In genomic region chr10:46228076-46229071, GRCh38 we compare ENCODE assay signal across 9 cellular contexts. TPM values are rescaled to one million over a fixed set of nuclear protein-coding genes. Genes with fewer than 3 reads are reported as not detected.
DNase-seq lines count a peak whose midpoint lies in the region; ATAC-seq and TF ChIP-seq lines count a peak whose summit lies in the region.
"Had no signal": no experiment of that assay in that cellular context is flagged by ENCODE, and none has a peak within 500 bp of the region (broad histone marks: within the 10 kb centered on the region; RNA-seq: fewer than 3 reads in every experiment).

No MANE protein-coding gene starts in this region.

- H3K36me3 ChIP-seq in CD4-positive, alpha-beta memory T cell (ENCODE audit: insufficient read depth, low read length), result peaks cover 5% of the 10 kb centered on the region

- peak; percentile 77 for ATAC-seq in GM19467 (IDR thresholded peaks at IDR 0.05; ENCODE audit: unreplicated experiment)
- no peak for ATAC-seq in GM18873 (IDR thresholded peaks at IDR 0.05; ENCODE audit: low FRiP score, unreplicated experiment)

- no peak overlapping the region for H3K27ac ChIP-seq in CD4-positive, alpha-beta memory T cell (ENCODE audit: low read depth, low read length)
- H3K27ac ChIP-seq in VCaP, result peak overlapping the region; percentile 27; the same call in 1 of the 2 replicates

- CTCF ChIA-PET in CD4-positive, alpha-beta memory T cell (lab: Charles Lee; ENCODE audit: partially characterized antibody), result interaction anchor here (0.9 to 3.5 kb wide), 6 partner anchors 9 to 202 kb away, joined by 3 to 15 read pairs (median 4); no protein-coding TSS in a partner anchor

- no peaks in the 10 kb centered on the region for H3K27me3 Mint-ChIP-seq in CD4-positive, alpha-beta memory T cell
- peaks cover 0 to 7% (median 1%) of the 10 kb centered on the region in 3 donors for H3K27me3 Mint-ChIP-seq in immature natural killer cell (ENCODE audit: low read depth in 3 of 3)

- peak; percentile 90 for TF ChIP-seq CTCF in VCaP (conservative IDR thresholded peaks at IDR 0.05)

- no peaks in the 10 kb centered on the region for H3K4me1 ChIP-seq in CD4-positive, alpha-beta memory T cell (ENCODE audit: insufficient read depth, low read length)

- peaks cover 0 to 3% of the 10 kb centered on the region in 2 donors for H3K9me3 ChIP-seq in CD4-positive, alpha-beta memory T cell (ENCODE audit: control insufficient read depth in 1 of 2, low read length in 2 of 2)

- intact Hi-C loops in CD4-positive, alpha-beta memory T cell (cut with micrococcal nuclease), result loop anchor here (1.0 kb wide), 1 partner anchor 97 kb away; no protein-coding TSS in a partner anchor

- peak; percentile 33 to 48 (median 46) for DNase-seq in CD4-positive, alpha-beta memory T cell
- peak; percentile 72 for DNase-seq in M059J (ENCODE audit: low read depth)
- DNase-seq in T47D (ENCODE audit: low read depth in 1 of 2, low spot score in 1 of 2), result peak; percentile 83 to 84
- DNase-seq in immature natural killer cell, result peak; percentile 17 to 38 (median 23)
- peak; percentile 61 for DNase-seq in stimulated activated CD4-positive, alpha-beta T cell treated with anti-CD3 and anti-CD28 coated beads, Interleukin-12 subunit alpha, Interleukin-12 subunit beta, amount 100 ng/mL, for 4 hours

- peaks cover 0 to 18% (median 4%) of the 10 kb centered on the region in 8 donors for H3K9me3 Mint-ChIP-seq in CD4-positive, alpha-beta memory T cell
- peaks cover 0 to 13% (median under 1%) of the 10 kb centered on the region in 6 donors for H3K9me3 Mint-ChIP-seq in immature natural killer cell

- POLR2A ChIA-PET in CD4-positive, alpha-beta memory T cell (lab: Charles Lee; ENCODE audit: partially characterized antibody), result no interaction called here

- peaks cover 0 to 10% (median 6%) of the 10 kb centered on the region in 4 donors for H3K4me1 Mint-ChIP-seq in CD4-positive, alpha-beta memory T cell
- no peaks in the 10 kb centered on the region for H3K4me1 Mint-ChIP-seq in immature natural killer cell

- H3K27ac Mint-ChIP-seq in CD4-positive, alpha-beta memory T cell, result peak overlapping the region in 2 of 7 donors; percentile 13 to 77
- no peak overlapping the region for H3K27ac Mint-ChIP-seq in immature natural killer cell
- H3K27ac Mint-ChIP-seq: T-helper 1 cell treated with Interleukin-12 subunit alpha and Interleukin-12 subunit beta and Interleukin-4 antibody, amounts not matched to agents 30 μg/mL and 1 μg/mL, for 36 hours had no signal

- no peaks in the 10 kb centered on the region for H3K27me3 ChIP-seq in CD4-positive, alpha-beta memory T cell (ENCODE audit: insufficient read depth, low read length)

- no peak overlapping the region for H3K4me3 ChIP-seq in CD4-positive, alpha-beta memory T cell (ENCODE audit: low read length in 2 of 2)

- in situ Hi-C loops in T47D (cut with HindIII; ENCODE audit: low pct_unique_long_range_greater_than_20kb, low sequenced_read_pairs), result no loop called here

- H3K4me3 Mint-ChIP-seq in CD4-positive, alpha-beta memory T cell, result no peak overlapping the region
- no peak overlapping the region for H3K4me3 Mint-ChIP-seq in immature natural killer cell
- H3K4me3 Mint-ChIP-seq: T-helper 1 cell treated with Interleukin-12 subunit alpha and Interleukin-12 subunit beta and Interleukin-4 antibody, amounts not matched to agents 30 μg/mL and 1 μg/mL, for 36 hours had no signal

- peaks cover 56 to 62% of the 10 kb centered on the region in 2 donors for H3K36me3 Mint-ChIP-seq in CD4-positive, alpha-beta memory T cell
- peaks cover 0 to 4% (median 0%) of the 10 kb centered on the region in 3 donors for H3K36me3 Mint-ChIP-seq in immature natural killer cell

RNA-seq across cellular contexts. Expression of gene ANTXRL, which starts 58.4 kb away (rescaled TPM):
- not detected for total RNA-seq in CD4-positive, alpha-beta memory T cell
- polyA plus RNA-seq in CD4-positive, alpha-beta memory T cell, result not detected
- 1.6 TPM in 1 of 2 replicates, not detected in the other for total RNA-seq in M059J (2014; rRNA removed; shearing (Covaris generic))
- polyA plus RNA-seq in immature natural killer cell, result not detected

Comparison
In these comparisons a context has a peak if more than half of its experiments do, and no peak if none do; other contexts are left out.
1. DNase-seq: peak in every context shown above with its lines; median percentile 84 in T47D; 72 in M059J; 61 in stimulated activated CD4-positive, alpha-beta T cell treated with anti-CD3 and anti-CD28 coated beads, Interleukin-12 subunit alpha, Interleukin-12 subunit beta, amount 100 ng/mL, for 4 hours; 46 in CD4-positive, alpha-beta memory T cell; 23 in immature natural killer cell.